In the genomic region with DNA sequence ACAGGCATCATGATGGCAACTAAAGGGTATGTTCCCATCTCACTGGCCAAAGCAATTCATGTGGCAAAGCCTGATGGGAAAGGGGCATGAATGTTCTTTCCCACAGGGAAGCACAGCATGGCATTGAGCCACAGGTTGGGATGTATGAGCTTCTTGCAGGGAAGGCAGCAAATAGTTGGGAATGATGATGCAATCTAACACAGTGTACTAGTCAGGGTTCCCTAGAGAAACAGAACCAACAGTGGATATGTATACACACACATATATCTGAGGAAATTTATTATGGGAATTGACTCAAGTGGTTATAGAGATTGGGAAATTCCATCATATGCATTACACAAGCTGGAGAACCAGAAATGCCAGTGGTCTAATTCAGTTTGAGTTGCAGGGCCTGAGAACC, we compare ENCODE assay signal across 19 cellular contexts.
"Had no signal": no experiment of that assay in that cellular context is flagged by ENCODE, and none has a peak within 500 bp of the region (broad histone marks: within the 10 kb centered on the region; RNA-seq: fewer than 3 reads in every experiment).

No MANE protein-coding gene starts in this region.

- H3K27ac ChIP-seq: body of pancreas, coronary artery, neutrophil, parathyroid adenoma had no signal

- H3K27me3 Mint-ChIP-seq: stimulated activated naive CD8-positive, alpha-beta T cell treated with anti-CD3 and anti-CD28 coated beads, Interleukin-15, amount 100 ng/mL, for 72 hours had no signal

- H3K9me3 Mint-ChIP-seq: activated CD4-positive, alpha-beta memory T cell treated with anti-CD3 and anti-CD28 coated beads, Interleukin-2, amount 10 ng/mL, durations not matched to agents 7 days and 5 days; mesothelial cell of epicardium; natural killer cell treated with Interleukin-12 subunit alpha and Interleukin-12 subunit beta and Interleukin-15 and Interleukin-18, amount 100 ng/mL, for 72 hours; stimulated activated naive CD8-positive, alpha-beta T cell treated with anti-CD3 and anti-CD28 coated beads, Interleukin-15, amount 100 ng/mL, for 72 hours had no signal

- DNase-seq: activated CD4-positive, alpha-beta memory T cell treated with anti-CD3 and anti-CD28 coated beads, Interleukin-2, amount 10 ng/mL, durations not matched to agents 7 days and 5 days; activated CD4-positive, alpha-beta T cell treated with anti-CD3 and anti-CD28 coated beads for 48 hours; activated CD4-positive, CD25-positive, alpha-beta regulatory T cell; activated CD8-positive, alpha-beta memory T cell treated with anti-CD3 and anti-CD28 coated beads, Interleukin-2, amount 10 ng/mL, durations not matched to agents 7 days and 5 days; body of pancreas; central memory CD4-positive, alpha-beta T cell; hippocampal formation; left colon; SK-N-SH; stimulated activated CD4-positive, alpha-beta T cell treated with anti-CD3 and anti-CD28 coated beads, Interleukin-2, amount 100 ng/mL, for 24 hours; stimulated activated naive CD8-positive, alpha-beta T cell treated with anti-CD3 and anti-CD28 coated beads, Interleukin-15, amount 100 ng/mL, for 72 hours; trophoblast cell had no signal

- ATAC-seq: activated CD8-positive, alpha-beta memory T cell treated with anti-CD3 and anti-CD28 coated beads, Interleukin-2, amount 10 ng/mL, durations not matched to agents 7 days and 5 days; body of pancreas; left colon; natural killer cell treated with Interleukin-12 subunit alpha and Interleukin-12 subunit beta and Interleukin-15 and Interleukin-18, amount 100 ng/mL, for 72 hours; stimulated activated naive CD8-positive, alpha-beta T cell treated with anti-CD3 and anti-CD28 coated beads, Interleukin-15, amount 100 ng/mL, for 72 hours had no signal

- H3K4me1 Mint-ChIP-seq: activated CD4-positive, alpha-beta memory T cell treated with anti-CD3 and anti-CD28 coated beads, Interleukin-2, amount 10 ng/mL, durations not matched to agents 7 days and 5 days; activated CD8-positive, alpha-beta memory T cell treated with anti-CD3 and anti-CD28 coated beads, Interleukin-2, amount 10 ng/mL, durations not matched to agents 7 days and 5 days; stimulated activated naive CD8-positive, alpha-beta T cell treated with anti-CD3 and anti-CD28 coated beads, Interleukin-15, amount 100 ng/mL, for 72 hours had no signal

- H3K36me3 ChIP-seq: neutrophil had no signal

- H3K9me3 ChIP-seq: body of pancreas, neutrophil, SK-N-SH had no signal

- H3K4me3 Mint-ChIP-seq: activated CD4-positive, alpha-beta memory T cell treated with anti-CD3 and anti-CD28 coated beads, Interleukin-2, amount 10 ng/mL, durations not matched to agents 7 days and 5 days; activated CD8-positive, alpha-beta memory T cell treated with anti-CD3 and anti-CD28 coated beads, Interleukin-2, amount 10 ng/mL, durations not matched to agents 7 days and 5 days; activated naive CD8-positive, alpha-beta T cell; mesothelial cell of epicardium; natural killer cell treated with Interleukin-12 subunit alpha and Interleukin-12 subunit beta and Interleukin-15 and Interleukin-18, amount 100 ng/mL, for 72 hours; stimulated activated naive CD8-positive, alpha-beta T cell treated with anti-CD3 and anti-CD28 coated beads, Interleukin-15, amount 100 ng/mL, for 72 hours had no signal

- H3K27ac Mint-ChIP-seq: activated CD4-positive, alpha-beta memory T cell treated with anti-CD3 and anti-CD28 coated beads, Interleukin-2, amount 10 ng/mL, durations not matched to agents 7 days and 5 days; activated CD8-positive, alpha-beta memory T cell treated with anti-CD3 and anti-CD28 coated beads, Interleukin-2, amount 10 ng/mL, durations not matched to agents 7 days and 5 days; activated naive CD8-positive, alpha-beta T cell; mesothelial cell of epicardium; natural killer cell treated with Interleukin-12 subunit alpha and Interleukin-12 subunit beta and Interleukin-15 and Interleukin-18, amount 100 ng/mL, for 72 hours; stimulated activated naive CD8-positive, alpha-beta T cell treated with anti-CD3 and anti-CD28 coated beads, Interleukin-15, amount 100 ng/mL, for 72 hours had no signal

- H3K36me3 Mint-ChIP-seq: activated CD8-positive, alpha-beta memory T cell treated with anti-CD3 and anti-CD28 coated beads, Interleukin-2, amount 10 ng/mL, durations not matched to agents 7 days and 5 days; activated naive CD8-positive, alpha-beta T cell; mesothelial cell of epicardium; natural killer cell treated with Interleukin-12 subunit alpha and Interleukin-12 subunit beta and Interleukin-15 and Interleukin-18, amount 100 ng/mL, for 72 hours had no signal

- H3K27me3 ChIP-seq: body of pancreas, neutrophil had no signal

- H3K4me3 ChIP-seq: body of pancreas, coronary artery, lung had no signal

- H3K4me1 ChIP-seq: body of pancreas, parathyroid adenoma had no signal
